9 cellular contexts compared by ENCODE assay signal in genomic region chr1:196651637-196652215, GRCh38. TPM values are rescaled to one million over a fixed set of nuclear protein-coding genes. Genes with fewer than 3 reads are reported as not detected.
A peak's percentile ranks its signal among the peaks of the same experiment; 100 is the strongest.
DNase-seq lines count a peak whose midpoint lies in the region; ATAC-seq and TF ChIP-seq lines count a peak whose summit lies in the region.
"Had no signal": no experiment of that assay in that cellular context is flagged by ENCODE, and none has a peak within 500 bp of the region (broad histone marks: within the 10 kb centered on the region; RNA-seq: fewer than 3 reads in every experiment).

Gene CFH (plus strand): TSS chr1:196652043. CDS start chr1:196652118, 75 bp downstream.

- H3K36me3 Mint-ChIP-seq in activated CD4-positive, alpha-beta memory T cell treated with anti-CD3 and anti-CD28 coated beads for 36 hours: no peaks in the 10 kb centered on the region

- H3K4me1 Mint-ChIP-seq in activated CD4-positive, alpha-beta memory T cell treated with anti-CD3 and anti-CD28 coated beads for 36 hours (ENCODE audit: low read depth): peaks cover 30% of the 10 kb centered on the region

- no peaks in the 10 kb centered on the region for H3K27me3 Mint-ChIP-seq in activated CD4-positive, alpha-beta memory T cell treated with anti-CD3 and anti-CD28 coated beads for 36 hours

- DNase-seq in HT1080 (ENCODE audit: low read depth) (peak; percentile 64), heart right ventricle (peak in 1 of 2 donors; percentile 10), stomach (no peak), GDM1 (lab: John Stamatoyannopoulos, UW) (no peak), NCI-H510A treated with DMSO at 0.1 percent for 48 hours (lab: John Stamatoyannopoulos, UW) (no peak)
- no peak for DNase-seq in activated CD4-positive, alpha-beta memory T cell treated with anti-CD3 and anti-CD28 coated beads for 36 hours
- no peak for DNase-seq in effector CD8-positive, alpha-beta T cell (lab: John Stamatoyannopoulos, UW)

- CTCF ChIA-PET in activated CD4-positive, alpha-beta memory T cell treated with anti-CD3 and anti-CD28 coated beads for 36 hours (lab: Charles Lee): no interaction called here

- H3K27me3 ChIP-seq in heart right ventricle (no peaks in the 10 kb centered on the region), stomach (no peaks in the 10 kb centered on the region)
- H3K27me3 ChIP-seq: neutrophil had no signal

- peak within 1 kb of the TSS in 7 of 10 donors; percentile 36 to 78 (median 56) for H3K27ac ChIP-seq in heart right ventricle
- peak within 1 kb of the TSS in 4 of 5 donors; percentile 8 to 53 (median 34) for H3K27ac ChIP-seq in stomach
- H3K27ac ChIP-seq: neutrophil had no signal

- H3K4me1 ChIP-seq in heart right ventricle (peaks cover 0 to 5% (median 0%) of the 10 kb centered on the region in 9 donors), stomach (no peaks in the 10 kb centered on the region)

- peak within 1 kb of the TSS; percentile 58 for H3K27ac Mint-ChIP-seq in activated CD4-positive, alpha-beta memory T cell treated with anti-CD3 and anti-CD28 coated beads for 36 hours

- H3K9me3 Mint-ChIP-seq in activated CD4-positive, alpha-beta memory T cell treated with anti-CD3 and anti-CD28 coated beads for 36 hours: no peaks in the 10 kb centered on the region

- WGBS in heart right ventricle, 2 donors: 20 to 36% methylated on average over 5 of the region's 5 CpGs
- 5 to 13% (median 11%) methylated on average over 5 of the region's 5 CpGs for WGBS in stomach, 5 donors

- TF ChIP-seq EP300 in stomach (IDR thresholded peaks at IDR 0.05): no peak

- intact Hi-C loops in activated CD4-positive, alpha-beta memory T cell treated with anti-CD3 and anti-CD28 coated beads for 36 hours (cut with micrococcal nuclease): no loop called here
- intact Hi-C loops in heart right ventricle (cut with DNase I) (loop anchor here in 1 of 10 donors (10.0 kb wide), 2 partner anchors 337 to 507 kb away; no protein-coding TSS in a partner anchor), stomach (cut with DNase I; ENCODE audit: low total_unique reads) (no loop called here)

- TF ChIP-seq CTCF in heart right ventricle (IDR thresholded peaks at IDR 0.05) (no peak), stomach (IDR thresholded peaks at IDR 0.05) (no peak)

- ATAC-seq in heart right ventricle (peak in 7 of 8 donors; percentile 47 to 83 (median 74)), HG03469 (IDR thresholded peaks at IDR 0.05; ENCODE audit: unreplicated experiment) (no peak)

- no peaks in the 10 kb centered on the region for H3K9me3 ChIP-seq in heart right ventricle
- H3K9me3 ChIP-seq in stomach: no peaks in the 10 kb centered on the region
- H3K9me3 ChIP-seq: neutrophil had no signal

- H3K36me3 ChIP-seq in heart right ventricle (no peaks in the 10 kb centered on the region), stomach (no peaks in the 10 kb centered on the region)
- H3K36me3 ChIP-seq: neutrophil had no signal

- POLR2A ChIA-PET in activated CD4-positive, alpha-beta memory T cell treated with anti-CD3 and anti-CD28 coated beads for 36 hours (lab: Charles Lee): no interaction called here

- TF ChIP-seq POLR2A in stomach (IDR thresholded peaks at IDR 0.05): no peak

- H3K4me3 ChIP-seq in heart right ventricle: peak within 1 kb of the TSS in 9 of 10 donors; percentile 2 to 53 (median 39)
- peak within 1 kb of the TSS; percentile 15 to 36 (median 22) for H3K4me3 ChIP-seq in stomach

- peak within 1 kb of the TSS; percentile 50 for H3K4me3 Mint-ChIP-seq in activated CD4-positive, alpha-beta memory T cell treated with anti-CD3 and anti-CD28 coated beads for 36 hours

RNA-seq across cellular contexts. Expression of gene CFH, which starts in this region (rescaled TPM):
- 0.39 and 0.60 TPM in 2 replicates for total RNA-seq in HT1080 (2014; rRNA removed; shearing (Covaris generic))
- 0.35 and 0.41 TPM in 2 replicates for polyA plus RNA-seq in HT1080 (2015; cell fraction: cytosol; rRNA removed)
- 1.7 and 4.9 TPM in 2 replicates for polyA plus RNA-seq in HT1080 (2015; cell fraction: nucleus; rRNA removed)
- 1 to 10 TPM; 2.5 to 2.7 TPM for total RNA-seq in activated CD4-positive, alpha-beta memory T cell treated with anti-CD3 and anti-CD28 coated beads for 36 hours
- total RNA-seq in heart right ventricle: 10 to 100 TPM; 12.7 to 50.5 (median 28.5) TPM
- polyA plus RNA-seq in heart right ventricle: 10 to 100 TPM; 14.6 to 34.0 TPM
- total RNA-seq in stomach: 100 to 1,000 TPM in 2 of 5 donors, 10 to 100 TPM in 2, 1 to 10 TPM in 1; 5.5 to 198 (median 44.3) TPM
- polyA plus RNA-seq in stomach: 10 to 100 TPM; 17.1 to 57.9 (median 31.4) TPM
